14 cellular contexts compared by ENCODE assay signal in the genomic region with DNA sequence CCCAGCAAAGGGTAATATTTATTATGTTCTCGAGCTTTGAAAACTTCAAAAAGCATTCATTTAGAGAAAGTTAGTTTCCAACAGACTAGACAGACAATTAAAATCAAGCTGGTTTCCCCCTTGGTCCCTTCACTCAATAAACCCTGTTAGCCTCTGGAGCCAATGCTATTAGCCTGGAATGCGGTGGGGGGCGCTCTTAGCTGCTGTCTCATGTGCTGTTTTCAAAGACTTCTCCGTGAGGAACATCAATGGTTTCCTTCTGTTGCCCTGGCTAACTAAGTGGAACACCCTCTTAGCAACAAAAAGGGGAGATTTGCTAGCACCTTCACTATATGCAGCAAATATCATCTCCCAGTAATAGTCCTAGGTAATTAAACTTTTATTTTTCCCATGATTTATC.
DNase-seq lines count a peak whose midpoint lies in the region; ATAC-seq and TF ChIP-seq lines count a peak whose summit lies in the region.
"Had no signal": no experiment of that assay in that cellular context is flagged by ENCODE, and none has a peak within 500 bp of the region (broad histone marks: within the 10 kb centered on the region; RNA-seq: fewer than 3 reads in every experiment).

No MANE protein-coding gene starts in this region.

- CTCF ChIA-PET in WTC11 (lab: Charles Lee) = interaction anchor here (0.6 to 4.1 kb wide), 27 partner anchors 9 to 650 kb away, joined by 3 to 35 read pairs (median 4); no protein-coding TSS in a partner anchor

- H3K9me3 Mint-ChIP-seq in HFFc6 (no peaks in the 10 kb centered on the region), WTC11 (peaks cover 5% of the 10 kb centered on the region; the same call in 1 of the 2 replicates)
- peaks cover 0 to 4% of the 10 kb centered on the region in 2 donors for H3K9me3 Mint-ChIP-seq in activated naive CD4-positive, alpha-beta T cell treated with anti-CD3 and anti-CD28 coated beads, Interleukin-2, amount 50 U/mL, for 72 hours

- H3K36me3 ChIP-seq in DND-41 (ENCODE audit: insufficient read depth, low read length) = no peaks in the 10 kb centered on the region
- H3K36me3 ChIP-seq: adrenal gland had no signal

- H3K27ac ChIP-seq in DND-41 (ENCODE audit: low read length) = no peak overlapping the region
- H3K27ac ChIP-seq: adrenal gland, epithelial cell of prostate had no signal

- TF ChIP-seq CTCF in DND-41 (IDR thresholded peaks at IDR 0.05; ENCODE audit: borderline replicate concordance, extremely low read depth, low read length, poor library complexity, severe bottlenecking) = peak; percentile 14
- peak; percentile 62 for TF ChIP-seq CTCF in HFFc6 (IDR thresholded peaks at IDR 0.05)
- TF ChIP-seq CTCF in WTC11 (IDR thresholded peaks at IDR 0.05) = peak; percentile 61

- H3K4me1 Mint-ChIP-seq in HFFc6 (ENCODE audit: low read depth) (peaks cover 8% of the 10 kb centered on the region; the same call in 1 of the 2 replicates), WTC11 (peaks cover 29% of the 10 kb centered on the region)

- H3K27ac Mint-ChIP-seq in HFFc6 = no peak overlapping the region
- no peak overlapping the region for H3K27ac Mint-ChIP-seq in WTC11
- no peak overlapping the region for H3K27ac Mint-ChIP-seq in activated naive CD4-positive, alpha-beta T cell treated with anti-CD3 and anti-CD28 coated beads, Interleukin-2, amount 50 U/mL, for 72 hours
- H3K27ac Mint-ChIP-seq: T-helper 1 cell treated with Interleukin-12 subunit alpha and Interleukin-12 subunit beta and Interleukin-4 antibody, amounts not matched to agents 30 μg/mL and 1 μg/mL, for 36 hours had no signal

- ATAC-seq in DND-41 (ENCODE audit: insufficient read depth, low read depth) = no peak
- ATAC-seq in WTC11 = peak; percentile 57
- no peak for ATAC-seq in activated naive CD4-positive, alpha-beta T cell treated with anti-CD3 and anti-CD28 coated beads, Interleukin-2, amount 50 U/mL, for 72 hours
- ATAC-seq in GM19467 (IDR thresholded peaks at IDR 0.05; ENCODE audit: unreplicated experiment) = no peak

- H3K4me3 Mint-ChIP-seq in HFFc6 (no peak overlapping the region), WTC11 (no peak overlapping the region)
- H3K4me3 Mint-ChIP-seq: T-helper 1 cell treated with Interleukin-12 subunit alpha and Interleukin-12 subunit beta and Interleukin-4 antibody, amounts not matched to agents 30 μg/mL and 1 μg/mL, for 36 hours had no signal

- POLR2A ChIA-PET in WTC11 (lab: Charles Lee) = interaction anchor here (0.7 kb wide), 1 partner anchor 22 kb away, joined by 3 read pairs; no protein-coding TSS in a partner anchor

- H3K79me2 ChIP-seq in DND-41 (ENCODE audit: insufficient read depth, low read length) = no peaks in the 10 kb centered on the region

- DNase-seq in DND-41 (no peak), HFFc6 (no peak), WTC11 (ENCODE audit: low spot score) (peak; percentile 70), islet precursor cell (peak; percentile 59), NCI-H146 treated with DMSO at 0.1 percent for 48 hours (lab: John Stamatoyannopoulos, UW; ENCODE audit: unreplicated experiment) (no peak), NCI-H2196 treated with DMSO at 0.1 percent for 48 hours (lab: John Stamatoyannopoulos, UW; ENCODE audit: unreplicated experiment) (no peak)
- DNase-seq in activated naive CD4-positive, alpha-beta T cell treated with anti-CD3 and anti-CD28 coated beads, Interleukin-2, amount 50 U/mL, for 72 hours (ENCODE audit: low spot score in 2 of 2) = no peak
- DNase-seq: adrenal gland; kidney glomerular epithelial cell; NCI-H345; stimulated activated CD4-positive, alpha-beta T cell treated with anti-CD3 and anti-CD28 coated beads, Interleukin-1b, Interleukin-23, amount 100 ng/mL, for 48 hours had no signal

- H3K9ac ChIP-seq in DND-41 (ENCODE audit: low read depth, low read length) = no peak overlapping the region

- H3K27me3 Mint-ChIP-seq in HFFc6 (ENCODE audit: insufficient read depth) = peaks cover 10% of the 10 kb centered on the region
- peaks cover 8% of the 10 kb centered on the region; the same call in 1 of the 2 replicates for H3K27me3 Mint-ChIP-seq in WTC11 (ENCODE audit: low read depth)

- no peak overlapping the region for H2AFZ ChIP-seq in DND-41 (ENCODE audit: low read depth, low read length)

- no peaks in the 10 kb centered on the region for H3K27me3 ChIP-seq in DND-41 (ENCODE audit: insufficient read depth, low read length, poor library complexity)
- H3K27me3 ChIP-seq: adrenal gland had no signal

- H3K4me3 ChIP-seq in DND-41 (ENCODE audit: low read depth in 1 of 2, low read length in 2 of 2) = no peak overlapping the region
- H3K4me3 ChIP-seq: adrenal gland had no signal

- no peaks in the 10 kb centered on the region for H3K36me3 Mint-ChIP-seq in HFFc6 (ENCODE audit: low read depth)
- no peaks in the 10 kb centered on the region for H3K36me3 Mint-ChIP-seq in WTC11
- H3K36me3 Mint-ChIP-seq in activated naive CD4-positive, alpha-beta T cell treated with anti-CD3 and anti-CD28 coated beads, Interleukin-2, amount 50 U/mL, for 72 hours = no peaks in the 10 kb centered on the region

- no peaks in the 10 kb centered on the region for H4K20me1 ChIP-seq in DND-41 (ENCODE audit: insufficient read depth, low read length)

- no peaks in the 10 kb centered on the region for H3K9me3 ChIP-seq in DND-41 (ENCODE audit: insufficient read depth, low read length, severe bottlenecking)
- H3K9me3 ChIP-seq: adrenal gland had no signal

- peaks cover 28% of the 10 kb centered on the region for H3K4me1 ChIP-seq in DND-41 (ENCODE audit: insufficient read depth, low read length)

- no peak overlapping the region for H3K4me2 ChIP-seq in DND-41 (ENCODE audit: insufficient read depth, low read length)

TF ChIP-seq in WTC11, 78 proteins besides CTCF, POLR2A, EP300 and RAD21 (continues in another document):
- TF ChIP-seq NFYB (CRISPR knock-in tag; conservative IDR thresholded peaks at IDR 0.05; ENCODE audit: low read depth) = no peak
- no peak for TF ChIP-seq GRHL2 (CRISPR knock-in tag; IDR thresholded peaks at IDR 0.05; ENCODE audit: insufficient replicate concordance, severe bottlenecking)
- TF ChIP-seq, protein P1, sequence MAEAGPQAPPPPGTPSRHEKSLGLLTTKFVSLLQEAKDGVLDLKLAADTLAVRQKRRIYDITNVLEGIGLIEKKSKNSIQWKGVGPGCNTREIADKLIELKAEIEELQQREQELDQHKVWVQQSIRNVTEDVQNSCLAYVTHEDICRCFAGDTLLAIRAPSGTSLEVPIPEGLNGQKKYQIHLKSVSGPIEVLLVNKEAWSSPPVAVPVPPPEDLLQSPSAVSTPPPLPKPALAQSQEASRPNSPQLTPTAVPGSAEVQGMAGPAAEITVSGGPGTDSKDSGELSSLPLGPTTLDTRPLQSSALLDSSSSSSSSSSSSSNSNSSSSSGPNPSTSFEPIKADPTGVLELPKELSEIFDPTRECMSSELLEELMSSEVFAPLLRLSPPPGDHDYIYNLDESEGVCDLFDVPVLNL (CRISPR knock-in tag; IDR thresholded peaks at IDR 0.05; ENCODE audit: borderline replicate concordance, low read depth) = no peak
- TF ChIP-seq, protein P2, sequence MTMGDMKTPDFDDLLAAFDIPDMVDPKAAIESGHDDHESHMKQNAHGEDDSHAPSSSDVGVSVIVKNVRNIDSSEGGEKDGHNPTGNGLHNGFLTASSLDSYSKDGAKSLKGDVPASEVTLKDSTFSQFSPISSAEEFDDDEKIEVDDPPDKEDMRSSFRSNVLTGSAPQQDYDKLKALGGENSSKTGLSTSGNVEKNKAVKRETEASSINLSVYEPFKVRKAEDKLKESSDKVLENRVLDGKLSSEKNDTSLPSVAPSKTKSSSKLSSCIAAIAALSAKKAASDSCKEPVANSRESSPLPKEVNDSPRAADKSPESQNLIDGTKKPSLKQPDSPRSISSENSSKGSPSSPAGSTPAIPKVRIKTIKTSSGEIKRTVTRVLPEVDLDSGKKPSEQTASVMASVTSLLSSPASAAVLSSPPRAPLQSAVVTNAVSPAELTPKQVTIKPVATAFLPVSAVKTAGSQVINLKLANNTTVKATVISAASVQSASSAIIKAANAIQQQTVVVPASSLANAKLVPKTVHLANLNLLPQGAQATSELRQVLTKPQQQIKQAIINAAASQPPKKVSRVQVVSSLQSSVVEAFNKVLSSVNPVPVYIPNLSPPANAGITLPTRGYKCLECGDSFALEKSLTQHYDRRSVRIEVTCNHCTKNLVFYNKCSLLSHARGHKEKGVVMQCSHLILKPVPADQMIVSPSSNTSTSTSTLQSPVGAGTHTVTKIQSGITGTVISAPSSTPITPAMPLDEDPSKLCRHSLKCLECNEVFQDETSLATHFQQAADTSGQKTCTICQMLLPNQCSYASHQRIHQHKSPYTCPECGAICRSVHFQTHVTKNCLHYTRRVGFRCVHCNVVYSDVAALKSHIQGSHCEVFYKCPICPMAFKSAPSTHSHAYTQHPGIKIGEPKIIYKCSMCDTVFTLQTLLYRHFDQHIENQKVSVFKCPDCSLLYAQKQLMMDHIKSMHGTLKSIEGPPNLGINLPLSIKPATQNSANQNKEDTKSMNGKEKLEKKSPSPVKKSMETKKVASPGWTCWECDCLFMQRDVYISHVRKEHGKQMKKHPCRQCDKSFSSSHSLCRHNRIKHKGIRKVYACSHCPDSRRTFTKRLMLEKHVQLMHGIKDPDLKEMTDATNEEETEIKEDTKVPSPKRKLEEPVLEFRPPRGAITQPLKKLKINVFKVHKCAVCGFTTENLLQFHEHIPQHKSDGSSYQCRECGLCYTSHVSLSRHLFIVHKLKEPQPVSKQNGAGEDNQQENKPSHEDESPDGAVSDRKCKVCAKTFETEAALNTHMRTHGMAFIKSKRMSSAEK (CRISPR knock-in tag; IDR thresholded peaks at IDR 0.05; ENCODE audit: borderline replicate concordance) = no peak
- TF ChIP-seq TEAD4 (CRISPR knock-in tag; IDR thresholded peaks at IDR 0.05) = 0 out of 2 replicates have a peak, but pooled peaks have one; percentile 59
- TF ChIP-seq TEAD1 (CRISPR knock-in tag; IDR thresholded peaks at IDR 0.05) = peak; percentile 48; the same call in 1 of the 2 replicates
- no peak for TF ChIP-seq FOXJ3 (CRISPR knock-in tag; IDR thresholded peaks at IDR 0.05; ENCODE audit: borderline replicate concordance)
- TF ChIP-seq, protein P3, sequence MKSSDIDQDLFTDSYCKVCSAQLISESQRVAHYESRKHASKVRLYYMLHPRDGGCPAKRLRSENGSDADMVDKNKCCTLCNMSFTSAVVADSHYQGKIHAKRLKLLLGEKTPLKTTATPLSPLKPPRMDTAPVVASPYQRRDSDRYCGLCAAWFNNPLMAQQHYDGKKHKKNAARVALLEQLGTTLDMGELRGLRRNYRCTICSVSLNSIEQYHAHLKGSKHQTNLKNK (CRISPR knock-in tag; IDR thresholded peaks at IDR 0.05) = no peak
- no peak for TF ChIP-seq HMGA2 (CRISPR knock-in tag; IDR thresholded peaks at IDR 0.05)
- TF ChIP-seq ELF4 (CRISPR knock-in tag; IDR thresholded peaks at IDR 0.05; ENCODE audit: low read depth) = no peak
- no peak for TF ChIP-seq CREM (CRISPR knock-in tag; IDR thresholded peaks at IDR 0.05)
- no peak for TF ChIP-seq OVOL2 (CRISPR knock-in tag; IDR thresholded peaks at IDR 0.05; ENCODE audit: borderline replicate concordance)

Comparison
In these comparisons a context has a peak if more than half of its experiments do, and no peak if none do; other contexts are left out.
1. DNase-seq: peak in WTC11 (single experiment) and islet precursor cell (single experiment); none in DND-41 (single experiment), HFFc6 (single experiment), activated naive CD4-positive, alpha-beta T cell treated with anti-CD3 and anti-CD28 coated beads, Interleukin-2, amount 50 U/mL, for 72 hours (0 of 2), NCI-H146 treated with DMSO at 0.1 percent for 48 hours (single experiment) and NCI-H2196 treated with DMSO at 0.1 percent for 48 hours (single experiment).
2. Peak in every context shown above with its lines, with median percentiles within 50 percentile points of each other: CTCF ChIP-seq.